17 cellular contexts compared by ENCODE assay signal in genomic region chr10:47303866-47304265, GRCh38. TPM values are rescaled to one million over a fixed set of nuclear protein-coding genes. Genes with fewer than 3 reads are reported as not detected.
A peak's percentile ranks its signal among the peaks of the same experiment; 100 is the strongest.
DNase-seq lines count a peak whose midpoint lies in the region; ATAC-seq and TF ChIP-seq lines count a peak whose summit lies in the region.
"Had no signal": no experiment of that assay in that cellular context is flagged by ENCODE, and none has a peak within 500 bp of the region (broad histone marks: within the 10 kb centered on the region; RNA-seq: fewer than 3 reads in every experiment).

No MANE protein-coding gene starts in this region.

- H3K27ac Mint-ChIP-seq in activated T-cell treated with anti-CD3 and anti-CD28 coated beads, Interleukin-2, amount 50 U/mL, for 24 hours, result no peak overlapping the region
- H3K27ac Mint-ChIP-seq in activated T-cell treated with anti-CD3 and anti-CD28 coated beads, Interleukin-2, amount 50 U/mL, for 72 hours, result no peak overlapping the region
- H3K27ac Mint-ChIP-seq in nephron, result no peak overlapping the region
- no peak overlapping the region for H3K27ac Mint-ChIP-seq in type B pancreatic cell
- H3K27ac Mint-ChIP-seq: B cell; CD4-positive, CD25-positive, alpha-beta regulatory T cell; CD8-positive, alpha-beta T cell had no signal

- peaks cover 20% of the 10 kb centered on the region for H3K27me3 Mint-ChIP-seq in activated T-cell treated with anti-CD3 and anti-CD28 coated beads, Interleukin-2, amount 50 U/mL, for 24 hours
- H3K27me3 Mint-ChIP-seq in activated T-cell treated with anti-CD3 and anti-CD28 coated beads, Interleukin-2, amount 50 U/mL, for 72 hours (ENCODE audit: low read depth), result peaks cover 14% of the 10 kb centered on the region
- H3K27me3 Mint-ChIP-seq in nephron (ENCODE audit: low read depth) (peaks cover 93% of the 10 kb centered on the region), type B pancreatic cell (peaks cover 71% of the 10 kb centered on the region)

- peaks cover 26% of the 10 kb centered on the region for H3K4me1 Mint-ChIP-seq in activated T-cell treated with anti-CD3 and anti-CD28 coated beads, Interleukin-2, amount 50 U/mL, for 24 hours (ENCODE audit: low read depth)
- H3K4me1 Mint-ChIP-seq in activated T-cell treated with anti-CD3 and anti-CD28 coated beads, Interleukin-2, amount 50 U/mL, for 72 hours (ENCODE audit: low read depth), result peaks cover 6% of the 10 kb centered on the region
- H3K4me1 Mint-ChIP-seq in nephron (peaks cover 12% of the 10 kb centered on the region), type B pancreatic cell (ENCODE audit: unreplicated experiment) (peaks cover 34% of the 10 kb centered on the region)

- TF ChIP-seq CTCF in nephron (IDR thresholded peaks at IDR 0.05; ENCODE audit: unreplicated experiment in 3 of 3), result no peak
- no peak for TF ChIP-seq CTCF in type B pancreatic cell (conservative IDR thresholded peaks at IDR 0.05)

- ATAC-seq in activated T-cell treated with anti-CD3 and anti-CD28 coated beads, Interleukin-2, amount 50 U/mL, for 72 hours (replicated peaks in 1 of 2), result no peak
- ATAC-seq in HG03354 (IDR thresholded peaks at IDR 0.05; ENCODE audit: poor library complexity, severe bottlenecking, unreplicated experiment) (no peak), HG03039 (IDR thresholded peaks at IDR 0.05; ENCODE audit: unreplicated experiment) (no peak)
- ATAC-seq: CD8-positive, alpha-beta T cell; GM12878 had no signal

- H3K4me3 Mint-ChIP-seq in activated T-cell treated with anti-CD3 and anti-CD28 coated beads, Interleukin-2, amount 50 U/mL, for 24 hours, result no peak overlapping the region
- no peak overlapping the region for H3K4me3 Mint-ChIP-seq in activated T-cell treated with anti-CD3 and anti-CD28 coated beads, Interleukin-2, amount 50 U/mL, for 72 hours
- H3K4me3 Mint-ChIP-seq in nephron, result peak overlapping the region in 2 of 3 experiments; percentile 47 to 62
- peak overlapping the region; percentile 79 for H3K4me3 Mint-ChIP-seq in type B pancreatic cell
- H3K4me3 Mint-ChIP-seq: B cell; CD4-positive, CD25-positive, alpha-beta regulatory T cell; CD8-positive, alpha-beta T cell had no signal

- DNase-seq in activated T-cell treated with anti-CD3 and anti-CD28 coated beads, Interleukin-2, amount 50 U/mL, for 24 hours, result peak; percentile 22
- DNase-seq in activated T-cell treated with anti-CD3 and anti-CD28 coated beads, Interleukin-2, amount 50 U/mL, for 72 hours, result no peak
- no peak for DNase-seq in type B pancreatic cell (ENCODE audit: extremely low spot score, unreplicated experiment)
- DNase-seq: Caco-2; CD4-positive, CD25-positive, alpha-beta regulatory T cell; CD8-positive, alpha-beta T cell; DMS153; DND-41; GM23248; H7; HCEC 1CT had no signal

- no peaks in the 10 kb centered on the region for H3K9me3 Mint-ChIP-seq in activated T-cell treated with anti-CD3 and anti-CD28 coated beads, Interleukin-2, amount 50 U/mL, for 24 hours
- H3K9me3 Mint-ChIP-seq in activated T-cell treated with anti-CD3 and anti-CD28 coated beads, Interleukin-2, amount 50 U/mL, for 72 hours, result no peaks in the 10 kb centered on the region
- H3K9me3 Mint-ChIP-seq in nephron (no peaks in the 10 kb centered on the region), type B pancreatic cell (no peaks in the 10 kb centered on the region)
- H3K9me3 Mint-ChIP-seq: CD4-positive, CD25-positive, alpha-beta regulatory T cell; CD8-positive, alpha-beta T cell had no signal

- H3K36me3 Mint-ChIP-seq in activated T-cell treated with anti-CD3 and anti-CD28 coated beads, Interleukin-2, amount 50 U/mL, for 24 hours (ENCODE audit: low read depth), result no peaks in the 10 kb centered on the region
- H3K36me3 Mint-ChIP-seq in activated T-cell treated with anti-CD3 and anti-CD28 coated beads, Interleukin-2, amount 50 U/mL, for 72 hours (ENCODE audit: insufficient read depth in 2 of 2), result no peaks in the 10 kb centered on the region
- no peaks in the 10 kb centered on the region for H3K36me3 Mint-ChIP-seq in nephron (ENCODE audit: low read depth)
- peaks cover 4% of the 10 kb centered on the region for H3K36me3 Mint-ChIP-seq in type B pancreatic cell
- H3K36me3 Mint-ChIP-seq: CD4-positive, CD25-positive, alpha-beta regulatory T cell; CD8-positive, alpha-beta T cell had no signal

RNA-seq across cellular contexts. Expression of gene GDF10, which starts 3.9 kb away (rescaled TPM):
- total RNA-seq in activated T-cell treated with anti-CD3 and anti-CD28 coated beads, Interleukin-2, amount 50 U/mL, for 72 hours, result under 1 TPM; 0.19 TPM
- total RNA-seq in type B pancreatic cell (ENCODE audit: low replicate concordance), result 0.57 and 46.8 TPM in 2 replicates
- total RNA-seq: B cell; Caco-2; CD4-positive, CD25-positive, alpha-beta regulatory T cell; GM12878; H7 had no signal

RNA-seq across cellular contexts. Expression of gene GDF2, which starts 18.4 kb away (rescaled TPM):
- not detected for total RNA-seq in activated T-cell treated with anti-CD3 and anti-CD28 coated beads, Interleukin-2, amount 50 U/mL, for 72 hours
- not detected in 2 replicates for total RNA-seq in type B pancreatic cell (ENCODE audit: low replicate concordance)
- total RNA-seq: B cell; Caco-2; CD4-positive, CD25-positive, alpha-beta regulatory T cell; CD8-positive, alpha-beta T cell; GM12878; GM23248; H1; H7 had no signal

RNA-seq across cellular contexts. Expression of gene RBP3, which starts 44.3 kb away (rescaled TPM):
- total RNA-seq in activated T-cell treated with anti-CD3 and anti-CD28 coated beads, Interleukin-2, amount 50 U/mL, for 72 hours, result not detected
- total RNA-seq in type B pancreatic cell (ENCODE audit: low replicate concordance), result not detected in 2 replicates
- total RNA-seq: B cell; Caco-2; CD4-positive, CD25-positive, alpha-beta regulatory T cell; CD8-positive, alpha-beta T cell; GM12878; GM23248; H1; H7 had no signal

Comparison
In these comparisons a context has a peak if more than half of its experiments do, and no peak if none do; other contexts are left out.
1. H3K4me3 Mint-ChIP-seq: peak in nephron (2 of 3) and type B pancreatic cell (single experiment); none in activated T-cell treated with anti-CD3 and anti-CD28 coated beads, Interleukin-2, amount 50 U/mL, for 24 hours (single experiment) and activated T-cell treated with anti-CD3 and anti-CD28 coated beads, Interleukin-2, amount 50 U/mL, for 72 hours (0 of 2).